In genomic region chr6:163956571-163957407, GRCh38 we compare ENCODE assay signal across 8 cellular contexts.
DNase-seq lines count a peak whose midpoint lies in the region; ATAC-seq and TF ChIP-seq lines count a peak whose summit lies in the region.

No MANE protein-coding gene starts in this region.

- no peaks in the 10 kb centered on the region for H3K36me3 Mint-ChIP-seq in CD4-positive, alpha-beta memory T cell
- no peaks in the 10 kb centered on the region for H3K36me3 Mint-ChIP-seq in activated CD8-positive, alpha-beta T cell treated with anti-CD3 and anti-CD28 coated beads for 36 hours (ENCODE audit: low read depth)
- H3K36me3 Mint-ChIP-seq in endothelial cell (ENCODE audit: low read depth, unreplicated experiment) = no peaks in the 10 kb centered on the region

- H3K4me3 ChIP-seq in CD4-positive, alpha-beta memory T cell (ENCODE audit: low read length in 2 of 2) = no peak overlapping the region
- H3K4me3 ChIP-seq in mucosa of descending colon = no peak overlapping the region

- CTCF ChIA-PET in CD4-positive, alpha-beta memory T cell (lab: Charles Lee; ENCODE audit: partially characterized antibody) = interaction anchor here (0.8 to 1.2 kb wide), 2 partner anchors 785 to 786 kb away, joined by 3 to 4 read pairs; no protein-coding TSS in a partner anchor
- CTCF ChIA-PET in activated CD8-positive, alpha-beta T cell treated with anti-CD3 and anti-CD28 coated beads for 36 hours (lab: Charles Lee) = interaction anchor here (0.7 to 2.7 kb wide), 6 partner anchors 10 to 1051 kb away, joined by 3 to 12 read pairs (median 5); no protein-coding TSS in a partner anchor

- no peaks in the 10 kb centered on the region for H3K9me3 ChIP-seq in CD4-positive, alpha-beta memory T cell (ENCODE audit: control insufficient read depth in 1 of 2, low read length in 2 of 2)
- no peaks in the 10 kb centered on the region for H3K9me3 ChIP-seq in mucosa of descending colon

- peaks cover 0 to 3% (median 2%) of the 10 kb centered on the region in 4 donors for H3K4me1 Mint-ChIP-seq in CD4-positive, alpha-beta memory T cell
- H3K4me1 Mint-ChIP-seq in activated CD8-positive, alpha-beta T cell treated with anti-CD3 and anti-CD28 coated beads for 36 hours (ENCODE audit: low read depth) = no peaks in the 10 kb centered on the region
- peaks cover 16% of the 10 kb centered on the region for H3K4me1 Mint-ChIP-seq in endothelial cell (ENCODE audit: unreplicated experiment)

- TF ChIP-seq CTCF in activated CD8-positive, alpha-beta T cell treated with anti-CD3 and anti-CD28 coated beads for 36 hours (IDR thresholded peaks at IDR 0.05) = peak; percentile 82
- TF ChIP-seq CTCF in endothelial cell (IDR thresholded peaks at IDR 0.05; ENCODE audit: unreplicated experiment) (peak; percentile 88), mucosa of descending colon (IDR thresholded peaks at IDR 0.05) (peak; percentile 59)

- H3K4me3 Mint-ChIP-seq in CD4-positive, alpha-beta memory T cell = no peak overlapping the region
- no peak overlapping the region for H3K4me3 Mint-ChIP-seq in activated CD8-positive, alpha-beta T cell treated with anti-CD3 and anti-CD28 coated beads for 36 hours
- H3K4me3 Mint-ChIP-seq in endothelial cell (ENCODE audit: unreplicated experiment) = no peak overlapping the region

- H3K36me3 ChIP-seq in CD4-positive, alpha-beta memory T cell (ENCODE audit: insufficient read depth, low read length) = no peaks in the 10 kb centered on the region
- H3K36me3 ChIP-seq in mucosa of descending colon (ENCODE audit: low read depth) = no peaks in the 10 kb centered on the region

- POLR2A ChIA-PET in CD4-positive, alpha-beta memory T cell (lab: Charles Lee; ENCODE audit: partially characterized antibody) = no interaction called here
- POLR2A ChIA-PET in activated CD8-positive, alpha-beta T cell treated with anti-CD3 and anti-CD28 coated beads for 36 hours (lab: Charles Lee) = interaction anchor here (0.6 kb wide), 1 partner anchor 429 kb away, joined by 3 read pairs; no protein-coding TSS in a partner anchor

- DNase-seq in CD4-positive, alpha-beta memory T cell = peak; percentile 43 to 51 (median 49)
- DNase-seq in NCI-H82 treated with DMSO at 0.1 percent for 48 hours (lab: John Stamatoyannopoulos, UW; ENCODE audit: unreplicated experiment) (peak; percentile 82), endothelial cell (ENCODE audit: low spot score) (peak; percentile 80), mucosa of descending colon (peak in 2 of 3 donors; percentile 72 to 75)
- peak; percentile 69 for DNase-seq in activated CD8-positive, alpha-beta T cell treated with anti-CD3 and anti-CD28 coated beads for 36 hours
- peak; percentile 6 to 34 for DNase-seq in stimulated activated CD8-positive, alpha-beta memory T cell treated with anti-CD3 and anti-CD28 coated beads, Interleukin-7, amount 100 ng/mL, for 48 hours (ENCODE audit: extremely low read depth in 1 of 2, low read depth in 1 of 2)

- H3K9me3 Mint-ChIP-seq in CD4-positive, alpha-beta memory T cell = no peaks in the 10 kb centered on the region
- H3K9me3 Mint-ChIP-seq in activated CD8-positive, alpha-beta T cell treated with anti-CD3 and anti-CD28 coated beads for 36 hours = no peaks in the 10 kb centered on the region
- H3K9me3 Mint-ChIP-seq in endothelial cell (ENCODE audit: unreplicated experiment) = no peaks in the 10 kb centered on the region

- ATAC-seq in GM19324 (IDR thresholded peaks at IDR 0.05; ENCODE audit: low FRiP score, unreplicated experiment) (peak; percentile 88), HG03354 (IDR thresholded peaks at IDR 0.05; ENCODE audit: poor library complexity, severe bottlenecking, unreplicated experiment) (peak; percentile 99), mucosa of descending colon (peak; percentile 81)
- ATAC-seq in activated CD8-positive, alpha-beta T cell treated with anti-CD3 and anti-CD28 coated beads for 36 hours = peak; percentile 70

- H3K27ac Mint-ChIP-seq in CD4-positive, alpha-beta memory T cell = peak overlapping the region in 1 of 7 donors; percentile 9
- no peak overlapping the region for H3K27ac Mint-ChIP-seq in activated CD8-positive, alpha-beta T cell treated with anti-CD3 and anti-CD28 coated beads for 36 hours
- peak overlapping the region; percentile 64 for H3K27ac Mint-ChIP-seq in endothelial cell (ENCODE audit: unreplicated experiment)

- no peaks in the 10 kb centered on the region for H3K4me1 ChIP-seq in CD4-positive, alpha-beta memory T cell (ENCODE audit: insufficient read depth, low read length)
- H3K4me1 ChIP-seq in mucosa of descending colon (ENCODE audit: low read depth) = peaks cover 3% of the 10 kb centered on the region

- no peak overlapping the region for H3K27ac ChIP-seq in CD4-positive, alpha-beta memory T cell (ENCODE audit: low read depth, low read length)

- intact Hi-C loops in CD4-positive, alpha-beta memory T cell (cut with micrococcal nuclease) = loop anchor here (1.0 kb wide), 1 partner anchor 540 kb away; no protein-coding TSS in a partner anchor
- intact Hi-C loops in activated CD8-positive, alpha-beta T cell treated with anti-CD3 and anti-CD28 coated beads for 36 hours (cut with micrococcal nuclease) = loop anchor here (10.0 kb wide), 1 partner anchor 782 kb away; no protein-coding TSS in a partner anchor
- intact Hi-C loops in mucosa of descending colon (cut with DNase I, micrococcal nuclease) = loop anchor here in 1 of 2 donors (5.0 kb wide), 1 partner anchor 529 kb away; no protein-coding TSS in a partner anchor

- H3K27me3 Mint-ChIP-seq in CD4-positive, alpha-beta memory T cell = peaks cover 14 to 16% of the 10 kb centered on the region in 2 donors
- H3K27me3 Mint-ChIP-seq in activated CD8-positive, alpha-beta T cell treated with anti-CD3 and anti-CD28 coated beads for 36 hours = peaks cover 24% of the 10 kb centered on the region
- no peaks in the 10 kb centered on the region for H3K27me3 Mint-ChIP-seq in endothelial cell (ENCODE audit: unreplicated experiment)

- no peaks in the 10 kb centered on the region for H3K27me3 ChIP-seq in CD4-positive, alpha-beta memory T cell (ENCODE audit: insufficient read depth, low read length)

Comparison
In these comparisons a context has a peak if more than half of its experiments do, and no peak if none do; other contexts are left out.
1. DNase-seq: peak in every context shown above with its lines; median percentile 82 in NCI-H82 treated with DMSO at 0.1 percent for 48 hours; 80 in endothelial cell; 74 in mucosa of descending colon; 69 in activated CD8-positive, alpha-beta T cell treated with anti-CD3 and anti-CD28 coated beads for 36 hours; 49 in CD4-positive, alpha-beta memory T cell; 20 in stimulated activated CD8-positive, alpha-beta memory T cell treated with anti-CD3 and anti-CD28 coated beads, Interleukin-7, amount 100 ng/mL, for 48 hours.